In genomic region chr10:123741146-123741545, GRCh38 we compare ENCODE assay signal across 14 cellular contexts.
DNase-seq lines count a peak whose midpoint lies in the region; TF ChIP-seq lines count a peak whose summit lies in the region.
"Had no signal": no experiment of that assay in that cellular context is flagged by ENCODE, and none has a peak within 500 bp of the region (broad histone marks: within the 10 kb centered on the region; RNA-seq: fewer than 3 reads in every experiment).

No MANE protein-coding gene starts in this region.

- H2AK5ac ChIP-seq in neuronal stem cell (ENCODE audit: low read depth, low read length), result no peak overlapping the region

- H4K8ac ChIP-seq in neuronal stem cell (ENCODE audit: low read depth, low read length), result no peak overlapping the region

- no peak overlapping the region for H3K4me3 ChIP-seq in hepatocyte
- no peak overlapping the region for H3K4me3 ChIP-seq in neuronal stem cell (ENCODE audit: low read length in 2 of 2)

- no peaks in the 10 kb centered on the region for H3K36me3 ChIP-seq in hepatocyte (replicated peaks; ENCODE audit: insufficient read depth, low read depth)
- H3K36me3 ChIP-seq in neuronal stem cell (replicated peaks in 1 of 2; ENCODE audit: control insufficient read depth in 2 of 2, insufficient read depth in 2 of 2, low read length in 2 of 2), result no peaks in the 10 kb centered on the region
- H3K36me3 ChIP-seq: BE2C had no signal

- no peak for TF ChIP-seq CTCF in hepatocyte (IDR thresholded peaks at IDR 0.05; ENCODE audit: poor library complexity)
- TF ChIP-seq CTCF in GM13976 (IDR thresholded peaks at IDR 0.05; ENCODE audit: borderline replicate concordance, control extremely low read depth, extremely low read depth, insufficient read depth, missing control alignments), result no peak
- no peak for TF ChIP-seq CTCF in progenitor cell of endocrine pancreas (IDR thresholded peaks at IDR 0.05; ENCODE audit: unreplicated experiment)

- H3K27me3 Mint-ChIP-seq in progenitor cell of endocrine pancreas, result peaks cover 18% of the 10 kb centered on the region
- H3K27me3 Mint-ChIP-seq: CD4-positive, CD25-positive, alpha-beta regulatory T cell had no signal

- no peak overlapping the region for H2BK120ac ChIP-seq in neuronal stem cell (ENCODE audit: low read depth, low read length)

- H3K9me3 Mint-ChIP-seq in progenitor cell of endocrine pancreas (ENCODE audit: low read depth), result no peaks in the 10 kb centered on the region
- H3K9me3 Mint-ChIP-seq: CD4-positive, CD25-positive, alpha-beta regulatory T cell had no signal

- no peaks in the 10 kb centered on the region for H4K20me1 ChIP-seq in hepatocyte (ENCODE audit: insufficient read depth, poor library complexity, severe bottlenecking)

- H3K27me3 ChIP-seq in hepatocyte (no peaks in the 10 kb centered on the region), neuronal stem cell (ENCODE audit: control insufficient read depth in 3 of 3, insufficient read depth in 3 of 3, low read depth in 1 of 3, low read length in 3 of 3) (no peaks in the 10 kb centered on the region)
- H3K27me3 ChIP-seq: BE2C had no signal

- H3K79me2 ChIP-seq in hepatocyte, result no peaks in the 10 kb centered on the region

- H2AFZ ChIP-seq in hepatocyte (no peak overlapping the region), neuronal stem cell (ENCODE audit: low read length) (no peak overlapping the region)

- H3K4me2 ChIP-seq in hepatocyte (no peak overlapping the region), neuronal stem cell (ENCODE audit: insufficient read depth, low read length, poor library complexity, severe bottlenecking) (no peak overlapping the region)

- H3K9me3 ChIP-seq in hepatocyte (ENCODE audit: low read depth), result no peaks in the 10 kb centered on the region
- H3K9me3 ChIP-seq in neuronal stem cell (replicated peaks in 1 of 2; ENCODE audit: control insufficient read depth in 2 of 2, insufficient read depth in 1 of 2, low read depth in 1 of 2, low read length in 2 of 2), result no peaks in the 10 kb centered on the region
- H3K9me3 ChIP-seq: BE2C, Caco-2 had no signal

- H3K9me2 ChIP-seq in hepatocyte (replicated peaks; ENCODE audit: insufficient read depth), result no peaks in the 10 kb centered on the region

- H3K4ac ChIP-seq in neuronal stem cell (ENCODE audit: low read length), result no peak overlapping the region

- H3K14ac ChIP-seq in neuronal stem cell (ENCODE audit: low read length), result peak overlapping the region; percentile 72

- 72% methylated on average over 7 of the region's 7 CpGs for WGBS in hepatocyte (ENCODE audit: low lambda C conversion rate, missing lambda C conversion rate)
- no CpG with 5 or more reads among the region's 7 CpGs for WGBS in neuronal stem cell (ENCODE audit: extremely low coverage in 2 of 2, insufficient read length in 2 of 2, insufficient replicate concordance in 1 of 2), 2 donors

- no peak overlapping the region for H3K9ac ChIP-seq in neuronal stem cell (ENCODE audit: low read depth, low read length, poor library complexity)

- H3K18ac ChIP-seq in neuronal stem cell (ENCODE audit: low read length), result peak overlapping the region; percentile 6

- H3K23ac ChIP-seq in neuronal stem cell (ENCODE audit: low read depth, low read length, poor library complexity), result no peak overlapping the region

- H3K79me1 ChIP-seq in neuronal stem cell (ENCODE audit: low read depth, low read length), result no peaks in the 10 kb centered on the region

- no peak overlapping the region for H3K27ac ChIP-seq in hepatocyte
- no peak overlapping the region for H3K27ac ChIP-seq in neuronal stem cell (replicated peaks; ENCODE audit: low read length)

- in situ Hi-C loops in GM13976 (cut with MboI; ENCODE audit: low sequenced_read_pairs, unreplicated experiment), result no loop called here

- H3K27ac Mint-ChIP-seq in progenitor cell of endocrine pancreas, result no peak overlapping the region
- H3K27ac Mint-ChIP-seq: CD4-positive, CD25-positive, alpha-beta regulatory T cell; H9 had no signal

- no peak overlapping the region for H2BK12ac ChIP-seq in neuronal stem cell (ENCODE audit: low read length)

- H3K4me1 Mint-ChIP-seq in progenitor cell of endocrine pancreas (ENCODE audit: low read depth), result no peaks in the 10 kb centered on the region
- H3K4me1 Mint-ChIP-seq: CD4-positive, CD25-positive, alpha-beta regulatory T cell; CD8-positive, alpha-beta memory T cell had no signal

- H2BK15ac ChIP-seq in neuronal stem cell (ENCODE audit: low read length), result peak overlapping the region; percentile 43

- DNase-seq in M059J (ENCODE audit: low read depth) (peak; percentile 1), hepatocyte (ENCODE audit: low spot score) (peak; percentile 16), neuronal stem cell (ENCODE audit: low spot score) (no peak), GM13976 (ENCODE audit: low spot score) (no peak), progenitor cell of endocrine pancreas (ENCODE audit: low spot score, unreplicated experiment) (no peak)
- no peak for DNase-seq in stimulated activated CD4-positive, alpha-beta T cell treated with anti-CD3 and anti-CD28 coated beads, Interleukin-4, amount 100 ng/mL, for 1 hour
- DNase-seq: ACHN; BE2C; C1 segment of cervical spinal cord; Caco-2; CD4-positive, CD25-positive, alpha-beta regulatory T cell; CD8-positive, alpha-beta memory T cell; GF-D8; H9 had no signal

- no peak overlapping the region for H3K4me3 Mint-ChIP-seq in progenitor cell of endocrine pancreas (ENCODE audit: low read depth)
- H3K4me3 Mint-ChIP-seq: CD4-positive, CD25-positive, alpha-beta regulatory T cell; CD8-positive, alpha-beta memory T cell; H9 had no signal

- no peaks in the 10 kb centered on the region for H3K4me1 ChIP-seq in hepatocyte (ENCODE audit: insufficient read depth)
- peaks cover 0 to 2% of the 10 kb centered on the region in 2 donors for H3K4me1 ChIP-seq in neuronal stem cell (ENCODE audit: control insufficient read depth in 2 of 2, insufficient read depth in 1 of 2, low read depth in 1 of 2, low read length in 2 of 2)
- H3K4me1 ChIP-seq: Caco-2 had no signal

- H4K91ac ChIP-seq in neuronal stem cell (ENCODE audit: low read depth, low read length, poor library complexity), result no peak overlapping the region

- H2BK5ac ChIP-seq in neuronal stem cell (ENCODE audit: low read length), result no peak overlapping the region

- no peaks in the 10 kb centered on the region for H3K36me3 Mint-ChIP-seq in progenitor cell of endocrine pancreas (ENCODE audit: insufficient read depth)
- H3K36me3 Mint-ChIP-seq: CD4-positive, CD25-positive, alpha-beta regulatory T cell; CD8-positive, alpha-beta memory T cell had no signal

Comparison
In these comparisons a context has a peak if more than half of its experiments do, and no peak if none do; other contexts are left out.
1. DNase-seq: peak in M059J (single experiment) and hepatocyte (single experiment); none in neuronal stem cell (single experiment), stimulated activated CD4-positive, alpha-beta T cell treated with anti-CD3 and anti-CD28 coated beads, Interleukin-4, amount 100 ng/mL, for 1 hour (single experiment), GM13976 (single experiment) and progenitor cell of endocrine pancreas (single experiment).